In genomic region chr20:31547720-31548298, GRCh38 we compare ENCODE assay signal across 8 cellular contexts. TPM values are rescaled to one million over a fixed set of nuclear protein-coding genes. Genes with fewer than 3 reads are reported as not detected.
DNase-seq lines count a peak whose midpoint lies in the region; ATAC-seq and TF ChIP-seq lines count a peak whose summit lies in the region.

No MANE protein-coding gene starts in this region.

- POLR2A ChIA-PET in T-cell (lab: Charles Lee): no interaction called here

- H3K27me3 ChIP-seq in rectal smooth muscle tissue (ENCODE audit: control insufficient read depth, insufficient read depth, low read length): no peaks in the 10 kb centered on the region

- H3K9ac ChIP-seq in rectal smooth muscle tissue (ENCODE audit: low read length): no peak overlapping the region

- no peak for DNase-seq in GM12864 (ENCODE audit: low read depth)
- DNase-seq in T-cell: no peak
- DNase-seq in fibroblast of the aortic adventitia (ENCODE audit: low read depth): no peak
- no peak for DNase-seq in T1000 (lab: John Stamatoyannopoulos, UW)
- DNase-seq in glomerular visceral epithelial cell (ENCODE audit: extremely low spot score): no peak
- no peak for DNase-seq in NCI-H82 (lab: John Stamatoyannopoulos, UW)

- H3K36me3 Mint-ChIP-seq in T-cell: peaks cover 45% of the 10 kb centered on the region

- no peaks in the 10 kb centered on the region for H3K27me3 Mint-ChIP-seq in T-cell

- ATAC-seq in T-cell (replicated peaks in 1 of 4) (peak in 2 of 4 experiments; percentile 18 to 23), HG02870 (IDR thresholded peaks at IDR 0.05; ENCODE audit: unreplicated experiment) (no peak)

- peaks cover 19 to 23% (median 23%) of the 10 kb centered on the region in 3 donors for H3K4me1 Mint-ChIP-seq in T-cell

- H3K4me1 ChIP-seq in rectal smooth muscle tissue (ENCODE audit: control insufficient read depth, insufficient read depth, low read length): no peaks in the 10 kb centered on the region

- H3K36me3 ChIP-seq in rectal smooth muscle tissue (ENCODE audit: control insufficient read depth, insufficient read depth, low read length): peaks cover 14% of the 10 kb centered on the region

- CTCF ChIA-PET in T-cell (lab: Charles Lee): interaction anchor here in 1 of 2 donors (0.6 to 2.3 kb wide), 3 partner anchors 25 to 176 kb away, joined by 3 to 11 read pairs (median 4); no protein-coding TSS in a partner anchor

- H3K9me3 Mint-ChIP-seq in T-cell: no peaks in the 10 kb centered on the region

- peak overlapping the region; percentile 96 to 98 for H3K27ac Mint-ChIP-seq in T-cell

- H3K4me3 Mint-ChIP-seq in T-cell: peak overlapping the region; percentile 91 to 93 (median 92)

- peak overlapping the region; percentile 84 for H3K27ac ChIP-seq in rectal smooth muscle tissue (ENCODE audit: low read depth, low read length)

- H3K4me3 ChIP-seq in GM12864 (ENCODE audit: low read depth, low read length): peak overlapping the region; percentile 50
- H3K4me3 ChIP-seq in fibroblast of the aortic adventitia (ENCODE audit: low read depth, low read length): peak overlapping the region; percentile 55
- peak overlapping the region; percentile 84 for H3K4me3 ChIP-seq in rectal smooth muscle tissue (ENCODE audit: low read length)

- TF ChIP-seq CTCF in GM12864 (IDR thresholded peaks at IDR 0.05; ENCODE audit: low read depth, low read length, missing control alignments) (no peak), fibroblast of the aortic adventitia (IDR thresholded peaks at IDR 0.05; ENCODE audit: insufficient read depth, low read length) (no peak)

RNA-seq across cellular contexts. Expression of gene HM13, which starts 33.6 kb away (rescaled TPM):
- total RNA-seq in T-cell: 100 to 1,000 TPM; 108 to 149 (median 140) TPM
- 47.6 and 131 TPM in 2 replicates for total RNA-seq in fibroblast of the aortic adventitia (ENCODE audit: low replicate concordance)

RNA-seq across cellular contexts. Expression of gene ID1, which starts 57.3 kb away (rescaled TPM):
- total RNA-seq in T-cell (10 to 100 TPM in 1 of 5 donors, 1 to 10 TPM in 4; 1.4 to 11.2 (median 2.2) TPM), fibroblast of the aortic adventitia (ENCODE audit: low replicate concordance) (62.3 and 98.9 TPM in 2 replicates)
